In the genomic region with DNA sequence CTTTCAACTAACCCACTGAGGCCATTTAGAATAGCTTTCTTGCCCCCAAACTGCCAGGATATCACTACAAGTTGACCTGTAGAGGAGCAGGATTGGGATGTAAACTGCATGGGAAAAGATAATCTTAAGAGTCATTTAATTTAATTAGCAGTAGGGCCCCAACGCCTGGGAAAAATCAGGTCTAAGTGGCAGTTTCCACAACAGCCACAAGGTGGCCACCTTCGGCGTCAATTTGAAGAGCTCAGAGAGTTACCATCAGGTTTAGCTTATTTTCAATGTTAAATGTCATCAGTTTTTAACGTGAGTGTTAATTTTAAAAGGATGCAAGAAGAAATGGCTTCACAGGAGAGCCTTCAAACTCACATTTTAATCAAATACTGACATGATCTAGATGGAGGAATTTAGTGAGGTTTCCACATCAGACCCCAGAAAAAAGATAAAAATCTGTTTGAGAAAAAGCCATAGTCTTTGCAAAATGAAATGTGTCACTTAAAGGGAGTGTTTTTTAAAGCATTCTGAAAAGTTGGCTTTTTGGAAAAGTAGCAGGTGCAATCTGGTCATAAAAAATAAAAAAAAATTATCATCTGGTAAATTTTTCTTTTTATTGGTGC, we compare ENCODE assay signal across 8 cellular contexts.
DNase-seq lines count a peak whose midpoint lies in the region; ATAC-seq, FAIRE-seq and TF ChIP-seq lines count a peak whose summit lies in the region.

No MANE protein-coding gene starts in this region.

- TF ChIP-seq RAD21 in Ishikawa (IDR thresholded peaks at IDR 0.05; ENCODE audit: low read depth) = peak; percentile 79

- intact Hi-C loops in Caco-2 (cut with micrococcal nuclease; ENCODE audit: unreplicated experiment) = loop anchor here (1.0 kb wide), 1 partner anchor 721 kb away; no protein-coding TSS in a partner anchor

- H2AFZ ChIP-seq in astrocyte (ENCODE audit: low read depth, low read length) = no peak overlapping the region

- H3K4me3 Mint-ChIP-seq in Caco-2 (ENCODE audit: unreplicated experiment) (no peak overlapping the region), T-cell (no peak overlapping the region), astrocyte (ENCODE audit: unreplicated experiment) (no peak overlapping the region)

- no peaks in the 10 kb centered on the region for H3K79me2 ChIP-seq in astrocyte (ENCODE audit: insufficient read depth, low read length)

- H3K4me3 ChIP-seq in Caco-2 (ENCODE audit: low read depth, low read length) (no peak overlapping the region), astrocyte (ENCODE audit: insufficient read depth, low read depth, low read length) (no peak overlapping the region)

- no peak overlapping the region for H3K27ac ChIP-seq in astrocyte (ENCODE audit: low read depth, low read length)

- ATAC-seq in GM19395 (IDR thresholded peaks at IDR 0.05; ENCODE audit: unreplicated experiment) (peak; percentile 92), T-cell (replicated peaks in 1 of 4) (peak in 3 of 4 experiments; percentile 50 to 64 (median 58))

- H3K9me3 ChIP-seq in Caco-2 (no peaks in the 10 kb centered on the region), astrocyte (ENCODE audit: insufficient read depth, low read depth, low read length) (no peaks in the 10 kb centered on the region)

- H3K36me3 Mint-ChIP-seq in Caco-2 (ENCODE audit: insufficient read depth, unreplicated experiment) (no peaks in the 10 kb centered on the region), T-cell (no peaks in the 10 kb centered on the region), astrocyte (ENCODE audit: low read depth, unreplicated experiment) (no peaks in the 10 kb centered on the region)

- FAIRE-seq in astrocyte (lab: Jason Lieb, UNC) = peak; percentile 60

- H3K36me3 ChIP-seq in Caco-2 (ENCODE audit: control insufficient read depth, insufficient read depth, low read length) (no peaks in the 10 kb centered on the region), astrocyte (ENCODE audit: insufficient read depth, low read length) (no peaks in the 10 kb centered on the region)

- BruUV-seq in Caco-2 (replicated peaks; lab: Mats Ljungman, UMichigan) = no TSS peak

- peak in 1 of 2 experiments; percentile 61 for DNase-seq in Caco-2
- peak in 31 of 34 experiments; percentile 4 to 61 (median 34) for DNase-seq in T-cell
- DNase-seq in astrocyte (ENCODE audit: low read depth) = no peak
- peak; percentile 53 for DNase-seq in iPS-NIHi11 (ENCODE audit: low spot score)
- DNase-seq in stimulated activated CD4-positive, alpha-beta T cell treated with anti-CD3 and anti-CD28 coated beads, Interleukin-2, amount 100 ng/mL, for 4 hours (ENCODE audit: low read depth) = peak; percentile 29
- DNase-seq in kidney glomerular epithelial cell (lab: John Stamatoyannopoulos, UW) = no peak

- H3K4me1 Mint-ChIP-seq in Caco-2 (ENCODE audit: low read depth, unreplicated experiment) (no peaks in the 10 kb centered on the region), T-cell (peaks cover 9 to 11% (median 10%) of the 10 kb centered on the region in 3 donors), astrocyte (ENCODE audit: low read depth, unreplicated experiment) (peaks cover 2% of the 10 kb centered on the region)

- TF ChIP-seq CTCF in Caco-2 (IDR thresholded peaks at IDR 0.05; ENCODE audit: insufficient read depth in 1 of 2, low read depth in 1 of 2, low read length in 1 of 2, severe bottlenecking in 1 of 2, unreplicated experiment in 1 of 2) = peak; percentile 81 to 88
- peak; percentile 84 for TF ChIP-seq CTCF in astrocyte (IDR thresholded peaks at IDR 0.05; ENCODE audit: insufficient read depth, low read depth, low read length)

- CTCF ChIA-PET in Caco-2 (lab: Charles Lee) (interaction anchor here (0.6 to 2.1 kb wide), 27 partner anchors 10 to 805 kb away, joined by 3 to 34 read pairs (median 5); partner anchors contain the start of genes ACVR1, CCDC148 and PKP4), T-cell (lab: Charles Lee) (interaction anchor here (0.5 to 4.4 kb wide), 44 partner anchors 8 to 1982 kb away, joined by 3 to 57 read pairs (median 4); no protein-coding TSS in a partner anchor)

- POLR2A ChIA-PET in Caco-2 (lab: Charles Lee) = interaction anchor here (1.7 kb wide), 1 partner anchor 432 kb away, joined by 4 read pairs; the partner anchor contains the start of genes CCDC148 and PKP4
- POLR2A ChIA-PET in T-cell (lab: Charles Lee) = no interaction called here

- H3K4me2 ChIP-seq in astrocyte (ENCODE audit: low read length) = no peak overlapping the region

- no peaks in the 10 kb centered on the region for H4K20me1 ChIP-seq in astrocyte (ENCODE audit: insufficient read depth, low read length)

- no peaks in the 10 kb centered on the region; the same call in 1 of the 2 replicates for H3K4me1 ChIP-seq in Caco-2
- H3K4me1 ChIP-seq in astrocyte (ENCODE audit: insufficient read depth, low read length) = peaks cover 8% of the 10 kb centered on the region

- H3K27ac Mint-ChIP-seq in Caco-2 (ENCODE audit: unreplicated experiment) (no peak overlapping the region), T-cell (no peak overlapping the region), astrocyte (ENCODE audit: unreplicated experiment) (no peak overlapping the region)

- peaks cover 9% of the 10 kb centered on the region for H3K9me3 Mint-ChIP-seq in Caco-2 (ENCODE audit: unreplicated experiment)
- H3K9me3 Mint-ChIP-seq in T-cell = no peaks in the 10 kb centered on the region
- peaks cover 2% of the 10 kb centered on the region for H3K9me3 Mint-ChIP-seq in astrocyte (ENCODE audit: unreplicated experiment)

- no peak overlapping the region for H3K9ac ChIP-seq in astrocyte (ENCODE audit: low read length)

- no peaks in the 10 kb centered on the region for H3K27me3 ChIP-seq in Caco-2 (replicated peaks; ENCODE audit: control insufficient read depth, insufficient read depth, low read length)
- no peaks in the 10 kb centered on the region for H3K27me3 ChIP-seq in astrocyte (ENCODE audit: insufficient read depth, low read length)

- no peaks in the 10 kb centered on the region for H3K27me3 Mint-ChIP-seq in Caco-2 (ENCODE audit: insufficient read depth, unreplicated experiment)
- H3K27me3 Mint-ChIP-seq in T-cell = peaks cover 0 to 6% of the 10 kb centered on the region in 2 donors
- H3K27me3 Mint-ChIP-seq in astrocyte (ENCODE audit: low read depth, unreplicated experiment) = no peaks in the 10 kb centered on the region

- TF ChIP-seq EP300 in Ishikawa (IDR thresholded peaks at IDR 0.05; ENCODE audit: borderline replicate concordance) = no peak

TF ChIP-seq in Ishikawa, 13 proteins besides CTCF, POLR2A, EP300 and RAD21:
- no peak for TF ChIP-seq TEAD4 (IDR thresholded peaks at IDR 0.05)
- TF ChIP-seq CEBPB (IDR thresholded peaks at IDR 0.05) = no peak
- no peak for TF ChIP-seq CREB1 (IDR thresholded peaks at IDR 0.05; ENCODE audit: low read depth)
- TF ChIP-seq TAF1 (IDR thresholded peaks at IDR 0.05; ENCODE audit: low read depth) = no peak
- TF ChIP-seq YY1 (IDR thresholded peaks at IDR 0.05; ENCODE audit: low read depth) = no peak
- TF ChIP-seq TCF12 (IDR thresholded peaks at IDR 0.05; ENCODE audit: low read depth) = no peak
- no peak for TF ChIP-seq FOXM1 (IDR thresholded peaks at IDR 0.05; ENCODE audit: borderline replicate concordance, low read depth)
- no peak for TF ChIP-seq NFIC (IDR thresholded peaks at IDR 0.05)
- TF ChIP-seq EGR1 (IDR thresholded peaks at IDR 0.05) = no peak
- no peak for TF ChIP-seq ZBTB7A (IDR thresholded peaks at IDR 0.05; ENCODE audit: low read depth)
- TF ChIP-seq, protein P1, sequence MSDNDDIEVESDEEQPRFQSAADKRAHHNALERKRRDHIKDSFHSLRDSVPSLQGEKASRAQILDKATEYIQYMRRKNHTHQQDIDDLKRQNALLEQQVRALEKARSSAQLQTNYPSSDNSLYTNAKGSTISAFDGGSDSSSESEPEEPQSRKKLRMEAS (IDR thresholded peaks at IDR 0.05) = no peak
- TF ChIP-seq, protein P2, sequence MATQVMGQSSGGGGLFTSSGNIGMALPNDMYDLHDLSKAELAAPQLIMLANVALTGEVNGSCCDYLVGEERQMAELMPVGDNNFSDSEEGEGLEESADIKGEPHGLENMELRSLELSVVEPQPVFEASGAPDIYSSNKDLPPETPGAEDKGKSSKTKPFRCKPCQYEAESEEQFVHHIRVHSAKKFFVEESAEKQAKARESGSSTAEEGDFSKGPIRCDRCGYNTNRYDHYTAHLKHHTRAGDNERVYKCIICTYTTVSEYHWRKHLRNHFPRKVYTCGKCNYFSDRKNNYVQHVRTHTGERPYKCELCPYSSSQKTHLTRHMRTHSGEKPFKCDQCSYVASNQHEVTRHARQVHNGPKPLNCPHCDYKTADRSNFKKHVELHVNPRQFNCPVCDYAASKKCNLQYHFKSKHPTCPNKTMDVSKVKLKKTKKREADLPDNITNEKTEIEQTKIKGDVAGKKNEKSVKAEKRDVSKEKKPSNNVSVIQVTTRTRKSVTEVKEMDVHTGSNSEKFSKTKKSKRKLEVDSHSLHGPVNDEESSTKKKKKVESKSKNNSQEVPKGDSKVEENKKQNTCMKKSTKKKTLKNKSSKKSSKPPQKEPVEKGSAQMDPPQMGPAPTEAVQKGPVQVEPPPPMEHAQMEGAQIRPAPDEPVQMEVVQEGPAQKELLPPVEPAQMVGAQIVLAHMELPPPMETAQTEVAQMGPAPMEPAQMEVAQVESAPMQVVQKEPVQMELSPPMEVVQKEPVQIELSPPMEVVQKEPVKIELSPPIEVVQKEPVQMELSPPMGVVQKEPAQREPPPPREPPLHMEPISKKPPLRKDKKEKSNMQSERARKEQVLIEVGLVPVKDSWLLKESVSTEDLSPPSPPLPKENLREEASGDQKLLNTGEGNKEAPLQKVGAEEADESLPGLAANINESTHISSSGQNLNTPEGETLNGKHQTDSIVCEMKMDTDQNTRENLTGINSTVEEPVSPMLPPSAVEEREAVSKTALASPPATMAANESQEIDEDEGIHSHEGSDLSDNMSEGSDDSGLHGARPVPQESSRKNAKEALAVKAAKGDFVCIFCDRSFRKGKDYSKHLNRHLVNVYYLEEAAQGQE (IDR thresholded peaks at IDR 0.05; ENCODE audit: low read depth) = no peak
- TF ChIP-seq, protein P3, sequence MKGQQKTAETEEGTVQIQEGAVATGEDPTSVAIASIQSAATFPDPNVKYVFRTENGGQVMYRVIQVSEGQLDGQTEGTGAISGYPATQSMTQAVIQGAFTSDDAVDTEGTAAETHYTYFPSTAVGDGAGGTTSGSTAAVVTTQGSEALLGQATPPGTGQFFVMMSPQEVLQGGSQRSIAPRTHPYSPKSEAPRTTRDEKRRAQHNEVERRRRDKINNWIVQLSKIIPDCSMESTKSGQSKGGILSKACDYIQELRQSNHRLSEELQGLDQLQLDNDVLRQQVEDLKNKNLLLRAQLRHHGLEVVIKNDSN (IDR thresholded peaks at IDR 0.05) = no peak

Comparison
In these comparisons a context has a peak if more than half of its experiments do, and no peak if none do; other contexts are left out.
1. DNase-seq: peak in T-cell (31 of 34), iPS-NIHi11 (single experiment) and stimulated activated CD4-positive, alpha-beta T cell treated with anti-CD3 and anti-CD28 coated beads, Interleukin-2, amount 100 ng/mL, for 4 hours (single experiment); none in astrocyte (single experiment) and kidney glomerular epithelial cell (single experiment).